10 cellular contexts compared by ENCODE assay signal in genomic region chr19:16626796-16627193, GRCh38. TPM values are rescaled to one million over a fixed set of nuclear protein-coding genes. Genes with fewer than 3 reads are reported as not detected.
DNase-seq lines count a peak whose midpoint lies in the region; ATAC-seq, FAIRE-seq and TF ChIP-seq lines count a peak whose summit lies in the region.
"Had no signal": no experiment of that assay in that cellular context is flagged by ENCODE, and none has a peak within 500 bp of the region (broad histone marks: within the 10 kb centered on the region; RNA-seq: fewer than 3 reads in every experiment).

No MANE protein-coding gene starts in this region.

- intact Hi-C loops in kidney (cut with DNase I), result no loop called here
- intact Hi-C loops in posterior vena cava (cut with DNase I), result loop anchor here (10.0 kb wide), 1 partner anchor 52 kb away; the partner anchor contains the start of gene SLC35E1 (in 2 of the 2)

- H3K9ac ChIP-seq in kidney (ENCODE audit: low read length in 2 of 2) (peak overlapping the region; percentile 74 to 87), subcutaneous abdominal adipose tissue (ENCODE audit: low read length in 5 of 5) (peak overlapping the region; percentile 78 to 100 (median 96))

- no peaks in the 10 kb centered on the region for H3K9me3 ChIP-seq in kidney (ENCODE audit: control insufficient read depth in 1 of 2, low read length in 2 of 2)
- no peaks in the 10 kb centered on the region for H3K9me3 ChIP-seq in subcutaneous abdominal adipose tissue (ENCODE audit: control insufficient read depth in 5 of 5, low read length in 5 of 5)

- peak overlapping the region; percentile 90 for H3K4me3 Mint-ChIP-seq in activated naive CD4-positive, alpha-beta T cell treated with anti-CD3 and anti-CD28 coated beads, Interleukin-2, amount 50 U/mL, for 24 hours

- TF ChIP-seq CTCF in kidney (IDR thresholded peaks at IDR 0.05; ENCODE audit: borderline replicate concordance, extremely low read depth, insufficient read depth), result no peak

- H3K4me3 ChIP-seq in kidney (ENCODE audit: low read length in 2 of 2) (peak overlapping the region; percentile 78 to 80), subcutaneous abdominal adipose tissue (ENCODE audit: low read depth in 1 of 5, low read length in 5 of 5) (peak overlapping the region; percentile 79 to 94 (median 91))

- no peaks in the 10 kb centered on the region for H3K9me3 Mint-ChIP-seq in activated naive CD4-positive, alpha-beta T cell treated with anti-CD3 and anti-CD28 coated beads, Interleukin-2, amount 50 U/mL, for 24 hours

- H3K36me3 Mint-ChIP-seq in activated naive CD4-positive, alpha-beta T cell treated with anti-CD3 and anti-CD28 coated beads, Interleukin-2, amount 50 U/mL, for 24 hours, result peaks cover 3% of the 10 kb centered on the region

- DNase-seq in DMS53 (lab: John Stamatoyannopoulos, UW) (peak; percentile 23), DMS53 treated with DMSO at 0.1 percent for 48 hours (lab: John Stamatoyannopoulos, UW; ENCODE audit: unreplicated experiment) (no peak), kidney (no peak), posterior vena cava (ENCODE audit: low spot score) (no peak), HuH-7 (ENCODE audit: low spot score) (no peak)

- H3K4me1 ChIP-seq in kidney (ENCODE audit: control insufficient read depth in 1 of 2, insufficient read depth in 1 of 2, low read depth in 1 of 2, low read length in 2 of 2) (peaks cover 5 to 7% of the 10 kb centered on the region in 2 donors), subcutaneous abdominal adipose tissue (ENCODE audit: control insufficient read depth in 5 of 5, insufficient read depth in 5 of 5, low read length in 5 of 5) (peaks cover 13 to 58% (median 43%) of the 10 kb centered on the region in 5 donors)

- ATAC-seq in GM18511 (IDR thresholded peaks at IDR 0.05; ENCODE audit: unreplicated experiment), result no peak

- no peak for FAIRE-seq in kidney (lab: Jason Lieb, UNC)
- FAIRE-seq: A204.1, TTC549 had no signal

- H3K36me3 ChIP-seq in kidney (ENCODE audit: control insufficient read depth in 1 of 2, insufficient read depth in 2 of 2, low read length in 2 of 2), result peaks cover 3 to 16% of the 10 kb centered on the region in 2 donors
- H3K36me3 ChIP-seq in subcutaneous abdominal adipose tissue (ENCODE audit: control insufficient read depth in 5 of 5, insufficient read depth in 5 of 5, low read length in 5 of 5), result peaks cover 0 to 25% (median 13%) of the 10 kb centered on the region in 5 donors

- no peaks in the 10 kb centered on the region for H3K27me3 Mint-ChIP-seq in activated naive CD4-positive, alpha-beta T cell treated with anti-CD3 and anti-CD28 coated beads, Interleukin-2, amount 50 U/mL, for 24 hours

- no peaks in the 10 kb centered on the region for H3K27me3 ChIP-seq in subcutaneous abdominal adipose tissue (ENCODE audit: control insufficient read depth in 5 of 5, insufficient read depth in 4 of 5, low read length in 5 of 5)

- H3K4me1 Mint-ChIP-seq in activated naive CD4-positive, alpha-beta T cell treated with anti-CD3 and anti-CD28 coated beads, Interleukin-2, amount 50 U/mL, for 24 hours, result peaks cover 44% of the 10 kb centered on the region

- H3K27ac ChIP-seq in kidney (ENCODE audit: low read depth in 2 of 2, low read length in 2 of 2) (no peak overlapping the region), subcutaneous abdominal adipose tissue (ENCODE audit: low read depth, low read length) (peak overlapping the region; percentile 81)

- H3K27ac Mint-ChIP-seq in activated naive CD4-positive, alpha-beta T cell treated with anti-CD3 and anti-CD28 coated beads, Interleukin-2, amount 50 U/mL, for 24 hours, result peak overlapping the region; percentile 84

RNA-seq across cellular contexts. Expression of gene MED26, which starts 1.2 kb away (rescaled TPM):
- total RNA-seq in kidney, result 11.8 TPM
- 3.6 TPM for polyA plus RNA-seq in kidney (ENCODE audit: insufficient read depth, low read depth, low replicate concordance)
- 1 to 10 TPM; 5.9 to 6.1 TPM for total RNA-seq in posterior vena cava

RNA-seq across cellular contexts. Expression of gene SMIM7, which starts 33.1 kb away (rescaled TPM):
- total RNA-seq in kidney (66.2 TPM), posterior vena cava (10 to 100 TPM; 42.4 to 61.8 TPM)
- 144 TPM for polyA plus RNA-seq in kidney (ENCODE audit: insufficient read depth, low read depth, low replicate concordance)

RNA-seq across cellular contexts. Expression of gene TMEM38A, which starts 34.1 kb away (rescaled TPM):
- 5.8 TPM for total RNA-seq in kidney
- polyA plus RNA-seq in kidney (ENCODE audit: insufficient read depth, low read depth, low replicate concordance), result 10.7 TPM
- total RNA-seq in posterior vena cava, result 1 to 10 TPM; 1.9 to 3.5 TPM

RNA-seq across cellular contexts. Expression of gene SLC35E1, which starts 54.6 kb away (rescaled TPM):
- total RNA-seq in kidney (47.1 TPM), posterior vena cava (10 to 100 TPM; 30.8 to 33.6 TPM)
- polyA plus RNA-seq in kidney (ENCODE audit: insufficient read depth, low read depth, low replicate concordance), result 19.8 TPM
